In genomic region chr19:38320969-38321339, GRCh38 we compare ENCODE assay signal across 11 cellular contexts. TPM values are rescaled to one million over a fixed set of nuclear protein-coding genes. Genes with fewer than 3 reads are reported as not detected.
DNase-seq lines count a peak whose midpoint lies in the region; ATAC-seq, FAIRE-seq and TF ChIP-seq lines count a peak whose summit lies in the region.
"Had no signal": no experiment of that assay in that cellular context is flagged by ENCODE, and none has a peak within 500 bp of the region (broad histone marks: within the 10 kb centered on the region; RNA-seq: fewer than 3 reads in every experiment).

No MANE protein-coding gene starts in this region.

- no peak for DNase-seq in activated T-cell treated with anti-CD3 and anti-CD28 coated beads, Interleukin-2, amount 50 U/mL, for 4 hours
- DNase-seq in activated T-cell treated with anti-CD3 and anti-CD28 coated beads, Interleukin-2, amount 50 U/mL, for 1 hour: no peak
- DNase-seq in astrocyte (ENCODE audit: low read depth) (no peak), memory B cell (ENCODE audit: low spot score in 2 of 2) (no peak), transverse colon (no peak), gastrocnemius medialis (no peak)
- DNase-seq: activated effector memory CD4-positive, alpha-beta T cell treated with anti-CD3 and anti-CD28 coated beads, Interleukin-2, amount 50 U/mL, for 16 hours; NCI-H1694 treated with DMSO at 0.1 percent for 48 hours had no signal

- H3K9ac ChIP-seq in astrocyte (ENCODE audit: low read length): no peak overlapping the region

- H3K4me2 ChIP-seq in astrocyte (ENCODE audit: low read length): peak overlapping the region; percentile 86

- H3K4me1 Mint-ChIP-seq in activated T-cell treated with anti-CD3 and anti-CD28 coated beads, Interleukin-2, amount 50 U/mL, for 4 hours (ENCODE audit: low read depth): peaks cover 45% of the 10 kb centered on the region
- H3K4me1 Mint-ChIP-seq in astrocyte (ENCODE audit: low read depth, unreplicated experiment) (peaks cover 2% of the 10 kb centered on the region), memory B cell (peaks cover 31% of the 10 kb centered on the region)

- in situ Hi-C loops in transverse colon (cut with MboI; ENCODE audit: low pct_ligation_motif_present in 1 of 4, low pct_unique_long_range_greater_than_20kb in 1 of 4, low sequenced_read_pairs in 3 of 4) (loop anchor here in 1 of 4 donors (10.0 kb wide), 1 partner anchor 76 kb away; no protein-coding TSS in a partner anchor), gastrocnemius medialis (cut with MboI; ENCODE audit: low sequenced_read_pairs in 4 of 4) (no loop called here)

- no peak for TF ChIP-seq EP300 in transverse colon (IDR thresholded peaks at IDR 0.05; ENCODE audit: low read depth)

- H3K9me3 ChIP-seq in astrocyte (ENCODE audit: insufficient read depth, low read depth, low read length) (no peaks in the 10 kb centered on the region), transverse colon (no peaks in the 10 kb centered on the region), gastrocnemius medialis (no peaks in the 10 kb centered on the region)

- FAIRE-seq in astrocyte (lab: Jason Lieb, UNC): no peak
- FAIRE-seq: frontal cortex had no signal

- ATAC-seq in activated T-cell treated with anti-CD3 and anti-CD28 coated beads, Interleukin-2, amount 50 U/mL, for 4 hours: no peak
- ATAC-seq in memory B cell (ENCODE audit: low read depth): no peak
- no peak for ATAC-seq in HG03159 (IDR thresholded peaks at IDR 0.05; ENCODE audit: unreplicated experiment)
- no peak for ATAC-seq in gastrocnemius medialis
- ATAC-seq in HG02571 (IDR thresholded peaks at IDR 0.05; ENCODE audit: unreplicated experiment): no peak

- peaks cover 5% of the 10 kb centered on the region for H3K36me3 Mint-ChIP-seq in activated T-cell treated with anti-CD3 and anti-CD28 coated beads, Interleukin-2, amount 50 U/mL, for 4 hours (ENCODE audit: insufficient read depth)
- H3K36me3 Mint-ChIP-seq in astrocyte (ENCODE audit: low read depth, unreplicated experiment) (peaks cover 7% of the 10 kb centered on the region), memory B cell (peaks cover 5% of the 10 kb centered on the region)

- intact Hi-C loops in transverse colon (cut with DNase I; ENCODE audit: low total_unique reads): loop anchor here (2.0 kb wide), 1 partner anchor 66 kb away; no protein-coding TSS in a partner anchor
- intact Hi-C loops in gastrocnemius medialis (cut with DNase I; ENCODE audit: low total_unique reads): no loop called here

- peaks cover 11% of the 10 kb centered on the region for H3K4me1 ChIP-seq in astrocyte (ENCODE audit: insufficient read depth, low read length)
- peaks cover 16 to 47% (median 26%) of the 10 kb centered on the region in 4 donors for H3K4me1 ChIP-seq in transverse colon
- peaks cover 3 to 9% of the 10 kb centered on the region in 2 donors for H3K4me1 ChIP-seq in gastrocnemius medialis

- H2AFZ ChIP-seq in astrocyte (ENCODE audit: low read depth, low read length): no peak overlapping the region

- TF ChIP-seq POLR2A in transverse colon (IDR thresholded peaks at IDR 0.05) (no peak), gastrocnemius medialis (IDR thresholded peaks at IDR 0.05) (no peak)

- peaks cover 9% of the 10 kb centered on the region for H3K27me3 ChIP-seq in astrocyte (ENCODE audit: insufficient read depth, low read length)
- H3K27me3 ChIP-seq in transverse colon: no peaks in the 10 kb centered on the region
- H3K27me3 ChIP-seq in gastrocnemius medialis: peaks cover 0 to 14% (median 4%) of the 10 kb centered on the region in 3 donors

- TF ChIP-seq CTCF in astrocyte (IDR thresholded peaks at IDR 0.05; ENCODE audit: insufficient read depth, low read depth, low read length) (no peak), transverse colon (IDR thresholded peaks at IDR 0.05) (no peak), gastrocnemius medialis (IDR thresholded peaks at IDR 0.05 in 4 of 5, conservative IDR thresholded peaks at IDR 0.05 in 1 of 5) (no peak)

- H4K20me1 ChIP-seq in astrocyte (ENCODE audit: insufficient read depth, low read length): peaks cover 4% of the 10 kb centered on the region

- H3K27ac Mint-ChIP-seq in astrocyte (ENCODE audit: unreplicated experiment) (no peak overlapping the region), memory B cell (no peak overlapping the region)

- peak overlapping the region; percentile 83 for H3K4me3 Mint-ChIP-seq in activated T-cell treated with anti-CD3 and anti-CD28 coated beads, Interleukin-2, amount 50 U/mL, for 4 hours
- H3K4me3 Mint-ChIP-seq in astrocyte (ENCODE audit: unreplicated experiment) (peak overlapping the region; percentile 85), memory B cell (peak overlapping the region; percentile 84)

- H3K4me3 ChIP-seq in astrocyte (ENCODE audit: insufficient read depth, low read depth, low read length) (no peak overlapping the region), transverse colon (peak overlapping the region in 3 of 4 donors; percentile 61 to 90 (median 71)), gastrocnemius medialis (no peak overlapping the region)

- H3K36me3 ChIP-seq in astrocyte (ENCODE audit: insufficient read depth, low read length) (no peaks in the 10 kb centered on the region), transverse colon (no peaks in the 10 kb centered on the region), gastrocnemius medialis (no peaks in the 10 kb centered on the region)

- H3K9me3 Mint-ChIP-seq in activated T-cell treated with anti-CD3 and anti-CD28 coated beads, Interleukin-2, amount 50 U/mL, for 4 hours: no peaks in the 10 kb centered on the region
- peaks cover 2% of the 10 kb centered on the region for H3K9me3 Mint-ChIP-seq in astrocyte (ENCODE audit: unreplicated experiment)
- H3K9me3 Mint-ChIP-seq in memory B cell: no peaks in the 10 kb centered on the region

- no peaks in the 10 kb centered on the region for H3K27me3 Mint-ChIP-seq in activated T-cell treated with anti-CD3 and anti-CD28 coated beads, Interleukin-2, amount 50 U/mL, for 4 hours (ENCODE audit: low read depth)
- H3K27me3 Mint-ChIP-seq in astrocyte (ENCODE audit: low read depth, unreplicated experiment): peaks cover 28% of the 10 kb centered on the region
- H3K27me3 Mint-ChIP-seq in memory B cell: no peaks in the 10 kb centered on the region

- WGBS in transverse colon (ENCODE audit: low coverage in 1 of 2), 2 donors: 87% methylated on average over 3 of the region's 3 CpGs; no CpG with 5 or more reads in 1 of the 2 donors

- no peaks in the 10 kb centered on the region for H3K79me2 ChIP-seq in astrocyte (ENCODE audit: insufficient read depth, low read length)

- H3K27ac ChIP-seq in astrocyte (ENCODE audit: low read depth, low read length) (no peak overlapping the region), transverse colon (peak overlapping the region; percentile 83 to 91 (median 90)), gastrocnemius medialis (no peak overlapping the region)

RNA-seq across cellular contexts. Expression of gene KCNK6, which starts 1.3 kb away (rescaled TPM):
- 10 to 100 TPM in 1 of 3 donors, 1 to 10 TPM in 2; 9.2 to 10.9 (median 9.8) TPM for total RNA-seq in activated T-cell treated with anti-CD3 and anti-CD28 coated beads, Interleukin-2, amount 50 U/mL, for 4 hours
- 8.6 and 10.8 TPM in 2 replicates for total RNA-seq in astrocyte
- total RNA-seq in transverse colon: 10 to 100 TPM; 14.9 to 44.5 (median 17.6) TPM
- total RNA-seq in gastrocnemius medialis: under 1 TPM; 0.15 to 0.90 (median 0.41) TPM

RNA-seq across cellular contexts. Expression of gene YIF1B, which starts 5.2 kb away (rescaled TPM):
- total RNA-seq in activated T-cell treated with anti-CD3 and anti-CD28 coated beads, Interleukin-2, amount 50 U/mL, for 4 hours: 10 to 100 TPM; 48.0 to 60.1 (median 50.4) TPM
- total RNA-seq in astrocyte: 81.3 and 85.7 TPM in 2 replicates
- total RNA-seq in transverse colon: 10 to 100 TPM; 15.0 to 24.5 (median 18.4) TPM
- 10 to 100 TPM; 28.3 to 39.5 (median 31.9) TPM for total RNA-seq in gastrocnemius medialis

RNA-seq across cellular contexts. Expression of gene CATSPERG, which starts 14.7 kb away (rescaled TPM):
- total RNA-seq in activated T-cell treated with anti-CD3 and anti-CD28 coated beads, Interleukin-2, amount 50 U/mL, for 4 hours: 1 to 10 TPM; 2.4 to 3.1 (median 3.0) TPM
- total RNA-seq in astrocyte (2.2 and 6.4 TPM in 2 replicates), transverse colon (10 to 100 TPM in 3 of 4 donors, 1 to 10 TPM in 1; 7.0 to 59.5 (median 20.3) TPM), gastrocnemius medialis (1 to 10 TPM in 3 of 4 donors, under 1 TPM in 1; 0.72 to 4.9 (median 1.7) TPM)

RNA-seq across cellular contexts. Expression of gene C19orf33, which starts 16.9 kb away (rescaled TPM):
- not detected for total RNA-seq in activated T-cell treated with anti-CD3 and anti-CD28 coated beads, Interleukin-2, amount 50 U/mL, for 4 hours
- total RNA-seq in astrocyte (4.9 and 5.8 TPM in 2 replicates), transverse colon (1,000 to 10,000 TPM in 1 of 4 donors, 100 to 1,000 TPM in 2, 10 to 100 TPM in 1; 76.0 to 1,160 (median 338) TPM), gastrocnemius medialis (1 to 10 TPM in 2 of 4 donors, not detected in 2; 5.8 to 7.0 TPM)

RNA-seq across cellular contexts. Expression of gene PSMD8, which starts 53.4 kb away (rescaled TPM):
- total RNA-seq in activated T-cell treated with anti-CD3 and anti-CD28 coated beads, Interleukin-2, amount 50 U/mL, for 4 hours: 100 to 1,000 TPM; 331 to 368 (median 337) TPM
- total RNA-seq in astrocyte (215 and 218 TPM in 2 replicates), transverse colon (100 to 1,000 TPM in 1 of 4 donors, 10 to 100 TPM in 3; 28.1 to 171 (median 78.5) TPM), gastrocnemius medialis (1,000 to 10,000 TPM in 3 of 4 donors, 100 to 1,000 TPM in 1; 819 to 1,400 (median 1,309) TPM)

Comparison
In these comparisons a context has a peak if more than half of its experiments do, and no peak if none do; other contexts are left out.
1. H3K27ac ChIP-seq: peak in transverse colon (4 of 4); none in astrocyte (single experiment) and gastrocnemius medialis (0 of 4).
2. H3K4me3 ChIP-seq: peak in transverse colon (3 of 4); none in astrocyte (single experiment) and gastrocnemius medialis (0 of 4).
3. Peak in every context shown above with its lines, with median percentiles within 50 percentile points of each other: H3K4me3 Mint-ChIP-seq.